In genomic region chr13:77717508-77717907, GRCh38 we compare ENCODE assay signal across 1 cellular context.
TF ChIP-seq lines count a peak whose summit lies in the region.

No MANE protein-coding gene starts in this region.

TF ChIP-seq in GM23338, 12 proteins besides CTCF, POLR2A, EP300 and RAD21 (continued from another document):
- TF ChIP-seq CREB1 (CRISPR knock-in tag; IDR thresholded peaks at IDR 0.05; ENCODE audit: low read depth) (no peak), STAT1 (IDR thresholded peaks at IDR 0.05; ENCODE audit: unreplicated experiment) (no peak), EZH2 (IDR thresholded peaks at IDR 0.05; ENCODE audit: low read depth, unreplicated experiment) (no peak), POLR2AphosphoS5 (IDR thresholded peaks at IDR 0.05; ENCODE audit: low read depth) (no peak), NANOG (IDR thresholded peaks at IDR 0.05; ENCODE audit: borderline replicate concordance) (no peak), EZH2phosphoT487 (IDR thresholded peaks at IDR 0.05; ENCODE audit: unreplicated experiment) (no peak), ZNF331 (CRISPR knock-in tag; IDR thresholded peaks at IDR 0.05; ENCODE audit: low read depth) (no peak), ETS1 (IDR thresholded peaks at IDR 0.05) (no peak)
- TF ChIP-seq, protein P1, sequence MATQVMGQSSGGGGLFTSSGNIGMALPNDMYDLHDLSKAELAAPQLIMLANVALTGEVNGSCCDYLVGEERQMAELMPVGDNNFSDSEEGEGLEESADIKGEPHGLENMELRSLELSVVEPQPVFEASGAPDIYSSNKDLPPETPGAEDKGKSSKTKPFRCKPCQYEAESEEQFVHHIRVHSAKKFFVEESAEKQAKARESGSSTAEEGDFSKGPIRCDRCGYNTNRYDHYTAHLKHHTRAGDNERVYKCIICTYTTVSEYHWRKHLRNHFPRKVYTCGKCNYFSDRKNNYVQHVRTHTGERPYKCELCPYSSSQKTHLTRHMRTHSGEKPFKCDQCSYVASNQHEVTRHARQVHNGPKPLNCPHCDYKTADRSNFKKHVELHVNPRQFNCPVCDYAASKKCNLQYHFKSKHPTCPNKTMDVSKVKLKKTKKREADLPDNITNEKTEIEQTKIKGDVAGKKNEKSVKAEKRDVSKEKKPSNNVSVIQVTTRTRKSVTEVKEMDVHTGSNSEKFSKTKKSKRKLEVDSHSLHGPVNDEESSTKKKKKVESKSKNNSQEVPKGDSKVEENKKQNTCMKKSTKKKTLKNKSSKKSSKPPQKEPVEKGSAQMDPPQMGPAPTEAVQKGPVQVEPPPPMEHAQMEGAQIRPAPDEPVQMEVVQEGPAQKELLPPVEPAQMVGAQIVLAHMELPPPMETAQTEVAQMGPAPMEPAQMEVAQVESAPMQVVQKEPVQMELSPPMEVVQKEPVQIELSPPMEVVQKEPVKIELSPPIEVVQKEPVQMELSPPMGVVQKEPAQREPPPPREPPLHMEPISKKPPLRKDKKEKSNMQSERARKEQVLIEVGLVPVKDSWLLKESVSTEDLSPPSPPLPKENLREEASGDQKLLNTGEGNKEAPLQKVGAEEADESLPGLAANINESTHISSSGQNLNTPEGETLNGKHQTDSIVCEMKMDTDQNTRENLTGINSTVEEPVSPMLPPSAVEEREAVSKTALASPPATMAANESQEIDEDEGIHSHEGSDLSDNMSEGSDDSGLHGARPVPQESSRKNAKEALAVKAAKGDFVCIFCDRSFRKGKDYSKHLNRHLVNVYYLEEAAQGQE (IDR thresholded peaks at IDR 0.05; ENCODE audit: unreplicated experiment): no peak
